ENCODE assay signal across 12 cellular contexts in the genomic region with DNA sequence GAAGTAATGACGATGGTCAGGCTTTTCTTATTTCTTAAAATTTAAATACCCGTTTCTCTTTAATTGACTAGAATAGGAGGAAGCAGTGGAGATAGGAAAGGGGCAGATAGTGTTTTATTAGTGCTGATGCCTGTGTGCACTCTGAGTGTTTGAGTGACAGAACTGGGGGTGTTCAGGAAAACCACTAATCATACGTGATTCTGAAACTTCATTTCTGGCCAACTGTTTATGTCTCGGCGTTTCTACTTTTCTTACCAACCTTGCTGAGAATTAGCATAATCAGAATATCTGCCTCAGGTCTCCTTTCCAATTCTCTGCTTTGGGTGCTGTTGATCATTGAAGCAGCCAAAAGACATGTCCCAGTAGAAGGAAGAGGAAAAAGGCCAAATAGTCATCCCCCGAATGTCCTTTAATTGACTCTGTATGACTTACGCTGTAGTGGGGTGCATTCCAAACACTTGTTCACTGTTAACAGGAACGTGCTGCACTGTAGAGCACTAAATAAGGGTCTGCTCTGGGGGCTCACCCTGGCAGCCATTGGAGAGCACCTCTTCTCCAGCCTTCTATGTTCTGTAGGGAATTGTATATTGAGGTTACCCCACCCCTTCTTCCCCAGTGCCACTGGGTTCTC.
DNase-seq lines count a peak whose midpoint lies in the region; ATAC-seq and TF ChIP-seq lines count a peak whose summit lies in the region.
"Had no signal": no experiment of that assay in that cellular context is flagged by ENCODE, and none has a peak within 500 bp of the region (broad histone marks: within the 10 kb centered on the region; RNA-seq: fewer than 3 reads in every experiment).

No MANE protein-coding gene starts in this region.

- H3K27ac ChIP-seq in endodermal cell (ENCODE audit: low read depth, low read length) = no peak overlapping the region

- peaks cover 9% of the 10 kb centered on the region for H3K36me3 Mint-ChIP-seq in endodermal cell (ENCODE audit: low read depth)

- H3K4me1 Mint-ChIP-seq in endodermal cell = peaks cover 53% of the 10 kb centered on the region

- no peaks in the 10 kb centered on the region for H3K27me3 Mint-ChIP-seq in endodermal cell (ENCODE audit: insufficient read depth)

- H3K9ac ChIP-seq in endodermal cell (ENCODE audit: extremely low read depth, low read length, poor library complexity, severe bottlenecking) = no peak overlapping the region

- H3K9me3 ChIP-seq in endodermal cell (ENCODE audit: control insufficient read depth, low read length) = peaks cover 6% of the 10 kb centered on the region

- H3K27me3 ChIP-seq in GM06990 (replicated peaks; ENCODE audit: control insufficient read depth, insufficient read depth, low read length) (no peaks in the 10 kb centered on the region), endodermal cell (ENCODE audit: control insufficient read depth, insufficient read depth, low read length, poor library complexity, severe bottlenecking) (no peaks in the 10 kb centered on the region)

- no peaks in the 10 kb centered on the region for H3K36me3 ChIP-seq in GM06990 (ENCODE audit: control insufficient read depth, insufficient read depth, low read length)
- no peaks in the 10 kb centered on the region for H3K36me3 ChIP-seq in endodermal cell (ENCODE audit: control insufficient read depth, insufficient read depth, low read length)

- H3K4me1 ChIP-seq in endodermal cell (ENCODE audit: control insufficient read depth, insufficient read depth, low read length) = peaks cover 42% of the 10 kb centered on the region

- ATAC-seq in GM21381 (IDR thresholded peaks at IDR 0.05; ENCODE audit: unreplicated experiment) (peak; percentile 71), HG03565 (IDR thresholded peaks at IDR 0.05; ENCODE audit: unreplicated experiment) (peak; percentile 55)
- ATAC-seq: Right ventricle myocardium inferior had no signal

- H3K4me3 ChIP-seq in GM06990 (replicated peaks; ENCODE audit: low read depth, low read length) = peak overlapping the region; percentile 34; the same call in 1 of the 2 replicates
- no peak overlapping the region for H3K4me3 ChIP-seq in endodermal cell (ENCODE audit: low read length)

- no peak overlapping the region for H3K27ac Mint-ChIP-seq in endodermal cell

- DNase-seq in GM06990 (ENCODE audit: extremely low read depth, insufficient read length) (peak; percentile 31), endodermal cell (peak; percentile 39), iPS-NIHi7 (ENCODE audit: extremely low spot score) (no peak), NCI-H2107 (lab: John Stamatoyannopoulos, UW) (no peak), cerebellar nuclear complex (lab: John Stamatoyannopoulos, UW) (no peak)
- no peak for DNase-seq in stimulated activated CD8-positive, alpha-beta memory T cell treated with anti-CD3 and anti-CD28 coated beads, Interleukin-4, amount 100 ng/mL, for 48 hours
- DNase-seq: activated effector memory CD4-positive, alpha-beta T cell treated with anti-CD3 and anti-CD28 coated beads, Interleukin-2, amount 50 U/mL, for 16 hours; DMS53; H7 had no signal

- TF ChIP-seq CTCF in GM06990 (IDR thresholded peaks at IDR 0.05; ENCODE audit: insufficient read depth, low read length, poor library complexity, severe bottlenecking) = no peak
- no peak for TF ChIP-seq CTCF in endodermal cell (conservative IDR thresholded peaks at IDR 0.05)

- H3K9me3 Mint-ChIP-seq in endodermal cell = no peaks in the 10 kb centered on the region

- H3K4me3 Mint-ChIP-seq in endodermal cell = no peak overlapping the region

- WGBS in endodermal cell (ENCODE audit: insufficient coverage in 1 of 2, insufficient read length in 1 of 2), 2 experiments = 92 to 98% methylated on average over 8 of the region's 8 CpGs

Comparison
In these comparisons a context has a peak if more than half of its experiments do, and no peak if none do; other contexts are left out.
1. DNase-seq: peak in GM06990 (single experiment) and endodermal cell (single experiment); none in stimulated activated CD8-positive, alpha-beta memory T cell treated with anti-CD3 and anti-CD28 coated beads, Interleukin-4, amount 100 ng/mL, for 48 hours (single experiment), iPS-NIHi7 (single experiment), NCI-H2107 (single experiment) and cerebellar nuclear complex (0 of 2).